ENCODE assay signal across 8 cellular contexts in genomic region chr11:35419713-35420333, GRCh38. TPM values are rescaled to one million over a fixed set of nuclear protein-coding genes. Genes with fewer than 3 reads are reported as not detected.
DNase-seq lines count a peak whose midpoint lies in the region; ATAC-seq and TF ChIP-seq lines count a peak whose summit lies in the region.

No MANE protein-coding gene starts in this region.

- BruUV-seq in MCF 10A (replicated peaks; lab: Mats Ljungman, UMichigan) = no TSS peak

- peak overlapping the region; percentile 71 for H3K4me3 Mint-ChIP-seq in activated naive CD4-positive, alpha-beta T cell treated with anti-CD3 and anti-CD28 coated beads, Interleukin-2, amount 50 U/mL, for 24 hours
- peak overlapping the region; percentile 10 for H3K4me3 Mint-ChIP-seq in MCF 10A (ENCODE audit: unreplicated experiment)

- H3K36me3 ChIP-seq in lower lobe of right lung (no peaks in the 10 kb centered on the region), vagina (no peaks in the 10 kb centered on the region)

- peak; percentile 46 to 60 for ATAC-seq in lower lobe of right lung
- ATAC-seq in HG02623 (IDR thresholded peaks at IDR 0.05; ENCODE audit: unreplicated experiment) = no peak

- H3K27ac Mint-ChIP-seq in activated naive CD4-positive, alpha-beta T cell treated with anti-CD3 and anti-CD28 coated beads, Interleukin-2, amount 50 U/mL, for 24 hours = no peak overlapping the region
- H3K27ac Mint-ChIP-seq in MCF 10A (ENCODE audit: low read depth, unreplicated experiment) = no peak overlapping the region

- intact Hi-C loops in MCF 10A (cut with micrococcal nuclease) = no loop called here
- intact Hi-C loops in lower lobe of right lung (cut with DNase I) = no loop called here
- intact Hi-C loops in vagina (cut with DNase I) = no loop called here

- H3K9me3 Mint-ChIP-seq in activated naive CD4-positive, alpha-beta T cell treated with anti-CD3 and anti-CD28 coated beads, Interleukin-2, amount 50 U/mL, for 24 hours = no peaks in the 10 kb centered on the region
- H3K9me3 Mint-ChIP-seq in MCF 10A (ENCODE audit: unreplicated experiment) = no peaks in the 10 kb centered on the region

- CTCF ChIA-PET in MCF 10A (lab: Yijun Ruan, JAX) = interaction anchor here (0.5 to 1.1 kb wide), 2 partner anchors 8 to 16 kb away, joined by 3 read pairs; no protein-coding TSS in a partner anchor

- DNase-seq in activated naive CD4-positive, alpha-beta T cell (lab: John Stamatoyannopoulos, UW) = no peak
- DNase-seq in MCF 10A (ENCODE audit: unreplicated experiment) = no peak
- peak; percentile 43 for DNase-seq in lower lobe of right lung
- DNase-seq in vagina (ENCODE audit: extremely low spot score in 2 of 2) = no peak
- no peak for DNase-seq in activated effector memory CD4-positive, alpha-beta T cell treated with Interleukin-2 at 50 U/mL for 16 hours
- DNase-seq in dermis blood vessel endothelial cell = no peak

- peaks cover 19% of the 10 kb centered on the region for H3K4me1 ChIP-seq in lower lobe of right lung
- H3K4me1 ChIP-seq in vagina = peaks cover 24% of the 10 kb centered on the region

- peaks cover 58% of the 10 kb centered on the region for H3K27me3 Mint-ChIP-seq in activated naive CD4-positive, alpha-beta T cell treated with anti-CD3 and anti-CD28 coated beads, Interleukin-2, amount 50 U/mL, for 24 hours
- H3K27me3 Mint-ChIP-seq in MCF 10A (ENCODE audit: insufficient read depth, unreplicated experiment) = peaks cover 88% of the 10 kb centered on the region

- no peaks in the 10 kb centered on the region for H3K9me3 ChIP-seq in lower lobe of right lung
- H3K9me3 ChIP-seq in vagina = no peaks in the 10 kb centered on the region

- H3K27ac ChIP-seq in lower lobe of right lung (no peak overlapping the region), vagina (peak overlapping the region; percentile 17)

- H3K4me3 ChIP-seq in lower lobe of right lung (peak overlapping the region; percentile 54), vagina (peak overlapping the region; percentile 43 to 47)

- no peak for TF ChIP-seq POLR2A in vagina (IDR thresholded peaks at IDR 0.05)

- POLR2A ChIA-PET in MCF 10A (lab: Yijun Ruan, JAX) = interaction anchor here (0.6 to 1.2 kb wide), 3 partner anchors 8 to 258 kb away, joined by 3 read pairs; no protein-coding TSS in a partner anchor

- H3K27me3 ChIP-seq in lower lobe of right lung (ENCODE audit: low read depth) (peaks cover 51% of the 10 kb centered on the region), vagina (no peaks in the 10 kb centered on the region)

- TF ChIP-seq CTCF in MCF 10A (IDR thresholded peaks at IDR 0.05; ENCODE audit: unreplicated experiment) (no peak), lower lobe of right lung (IDR thresholded peaks at IDR 0.05) (no peak), vagina (IDR thresholded peaks at IDR 0.05) (no peak)

- no peaks in the 10 kb centered on the region for H3K36me3 Mint-ChIP-seq in activated naive CD4-positive, alpha-beta T cell treated with anti-CD3 and anti-CD28 coated beads, Interleukin-2, amount 50 U/mL, for 24 hours
- H3K36me3 Mint-ChIP-seq in MCF 10A (ENCODE audit: insufficient read depth, unreplicated experiment) = no peaks in the 10 kb centered on the region

- H3K4me1 Mint-ChIP-seq in activated naive CD4-positive, alpha-beta T cell treated with anti-CD3 and anti-CD28 coated beads, Interleukin-2, amount 50 U/mL, for 24 hours = peaks cover 16% of the 10 kb centered on the region
- H3K4me1 Mint-ChIP-seq in MCF 10A (ENCODE audit: insufficient read depth, unreplicated experiment) = no peaks in the 10 kb centered on the region

RNA-seq across cellular contexts. Expression of gene SLC1A2, which starts 0.5 kb away (rescaled TPM):
- total RNA-seq in MCF 10A (2022) = not detected in 2 replicates
- total RNA-seq in lower lobe of right lung = 3.4 TPM
- total RNA-seq in vagina = 4.7 TPM
- not detected in 2 replicates for total RNA-seq in dermis blood vessel endothelial cell
